1 cellular context compared by ENCODE assay signal in the genomic region with DNA sequence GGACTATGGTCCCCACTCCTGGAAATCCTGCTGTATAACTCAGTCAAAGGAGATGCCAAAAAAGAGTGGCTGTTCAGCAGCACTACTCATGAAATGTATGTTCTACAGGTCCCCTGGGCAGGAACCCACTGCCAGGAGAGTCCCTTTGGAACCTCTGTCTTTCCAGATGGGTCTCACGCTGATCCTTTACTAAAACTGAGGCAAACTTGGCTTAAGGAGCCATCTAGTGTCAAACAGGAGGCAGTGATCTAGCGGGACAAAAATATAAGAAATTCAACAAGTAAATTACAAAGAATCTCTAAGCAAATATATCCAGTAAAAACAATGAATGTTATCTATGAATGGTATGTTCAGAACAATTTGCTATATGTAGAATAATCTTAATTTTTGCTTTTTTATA.
TF ChIP-seq lines count a peak whose summit lies in the region.

No MANE protein-coding gene starts in this region.

TF ChIP-seq in SK-N-SH treated with all-trans-retinoic acid at 6 μM for 48 hours, 23 proteins besides CTCF, POLR2A, EP300 and RAD21 (continued from another document):
- TF ChIP-seq, protein P1, sequence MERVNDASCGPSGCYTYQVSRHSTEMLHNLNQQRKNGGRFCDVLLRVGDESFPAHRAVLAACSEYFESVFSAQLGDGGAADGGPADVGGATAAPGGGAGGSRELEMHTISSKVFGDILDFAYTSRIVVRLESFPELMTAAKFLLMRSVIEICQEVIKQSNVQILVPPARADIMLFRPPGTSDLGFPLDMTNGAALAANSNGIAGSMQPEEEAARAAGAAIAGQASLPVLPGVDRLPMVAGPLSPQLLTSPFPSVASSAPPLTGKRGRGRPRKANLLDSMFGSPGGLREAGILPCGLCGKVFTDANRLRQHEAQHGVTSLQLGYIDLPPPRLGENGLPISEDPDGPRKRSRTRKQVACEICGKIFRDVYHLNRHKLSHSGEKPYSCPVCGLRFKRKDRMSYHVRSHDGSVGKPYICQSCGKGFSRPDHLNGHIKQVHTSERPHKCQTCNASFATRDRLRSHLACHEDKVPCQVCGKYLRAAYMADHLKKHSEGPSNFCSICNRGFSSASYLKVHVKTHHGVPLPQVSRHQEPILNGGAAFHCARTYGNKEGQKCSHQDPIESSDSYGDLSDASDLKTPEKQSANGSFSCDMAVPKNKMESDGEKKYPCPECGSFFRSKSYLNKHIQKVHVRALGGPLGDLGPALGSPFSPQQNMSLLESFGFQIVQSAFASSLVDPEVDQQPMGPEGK (CRISPR knock-in tag; IDR thresholded peaks at IDR 0.05; ENCODE audit: borderline replicate concordance), result no peak
- TF ChIP-seq ESRRG (CRISPR knock-in tag; IDR thresholded peaks at IDR 0.05) (no peak), SNAI2 (CRISPR knock-in tag; IDR thresholded peaks at IDR 0.05) (no peak), ZFP30 (CRISPR knock-in tag; IDR thresholded peaks at IDR 0.05) (no peak), ZFP3 (CRISPR knock-in tag; IDR thresholded peaks at IDR 0.05) (no peak), RARB (CRISPR knock-in tag; IDR thresholded peaks at IDR 0.05) (no peak)
